In the genomic region with DNA sequence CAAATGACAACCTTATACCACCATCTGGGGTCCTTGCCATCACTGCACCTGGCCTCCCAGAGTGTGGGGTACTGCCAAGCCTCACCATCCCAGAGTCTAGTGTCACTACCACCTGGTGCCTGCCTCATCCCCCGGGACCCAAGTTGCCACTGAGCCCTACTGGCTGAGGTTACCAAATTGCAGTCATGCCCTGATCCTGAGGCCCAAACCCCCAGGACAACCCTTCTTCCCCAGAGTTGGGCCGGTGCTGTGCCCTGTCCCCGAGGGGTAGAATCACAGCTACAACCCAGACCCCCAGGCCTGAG, we compare ENCODE assay signal across 18 cellular contexts. TPM values are rescaled to one million over a fixed set of nuclear protein-coding genes. Genes with fewer than 3 reads are reported as not detected.
DNase-seq lines count a peak whose midpoint lies in the region; ATAC-seq and TF ChIP-seq lines count a peak whose summit lies in the region.
"Had no signal": no experiment of that assay in that cellular context is flagged by ENCODE, and none has a peak within 500 bp of the region (broad histone marks: within the 10 kb centered on the region; RNA-seq: fewer than 3 reads in every experiment).

No MANE protein-coding gene starts in this region.

- ATAC-seq in GM18873 (IDR thresholded peaks at IDR 0.05; ENCODE audit: low FRiP score, unreplicated experiment) = no peak
- ATAC-seq in GM19467 (IDR thresholded peaks at IDR 0.05; ENCODE audit: unreplicated experiment) = no peak
- ATAC-seq: CD8-positive, alpha-beta T cell had no signal

- H3K9me3 ChIP-seq in osteoblast (ENCODE audit: low read depth, low read length) = no peaks in the 10 kb centered on the region
- H3K9me3 ChIP-seq: A549, Caco-2 had no signal

- H2AFZ ChIP-seq in osteoblast (ENCODE audit: low read length) = no peak overlapping the region

- no peaks in the 10 kb centered on the region for H3K27me3 ChIP-seq in osteoblast (ENCODE audit: insufficient read depth, low read length)
- H3K27me3 ChIP-seq: BLaER1 treated with 17β-estradiol and CSF1 and Interleukin-3, amounts not matched to agents 10 nM and 100 nM had no signal

- H3K36me3 ChIP-seq in osteoblast (ENCODE audit: insufficient read depth, low read length) = no peaks in the 10 kb centered on the region
- H3K36me3 ChIP-seq: BLaER1 treated with 17β-estradiol and CSF1 and Interleukin-3, amounts not matched to agents 10 nM and 100 nM had no signal

- no peak overlapping the region for H3K27ac ChIP-seq in osteoblast (ENCODE audit: low read depth, low read length)
- H3K27ac ChIP-seq: 22Rv1; A549; BLaER1 treated with 17β-estradiol and CSF1 and Interleukin-3, amounts not matched to agents 10 nM and 100 nM; C4-2B had no signal

- no peak overlapping the region for H3K4me3 ChIP-seq in osteoblast (ENCODE audit: insufficient read depth, low read length)
- H3K4me3 ChIP-seq: A549; BLaER1 treated with 17β-estradiol and CSF1 and Interleukin-3, amounts not matched to agents 10 nM and 100 nM had no signal

- H4K20me1 ChIP-seq in osteoblast (ENCODE audit: insufficient read depth, low read length) = no peaks in the 10 kb centered on the region
- H4K20me1 ChIP-seq: BLaER1 treated with 17β-estradiol and CSF1 and Interleukin-3, amounts not matched to agents 10 nM and 100 nM had no signal

- H3K4me2 ChIP-seq in osteoblast (ENCODE audit: insufficient read depth, low read length) = no peak overlapping the region
- H3K4me2 ChIP-seq: A549; BLaER1 treated with 17β-estradiol and CSF1 and Interleukin-3, amounts not matched to agents 10 nM and 100 nM had no signal

- H3K79me2 ChIP-seq in osteoblast (ENCODE audit: insufficient read depth, low read length) = no peaks in the 10 kb centered on the region

- DNase-seq in NCI-H2171 treated with DMSO at 0.1 percent for 48 hours (lab: John Stamatoyannopoulos, UW) (peak; percentile 37), NCI-H2171 (lab: John Stamatoyannopoulos, UW) (no peak), ecto neural progenitor cell (ENCODE audit: low spot score) (peak; percentile 35), osteoblast (ENCODE audit: insufficient read length, low spot score, missing footprints) (peak; percentile 30)
- DNase-seq in activated effector memory CD4-positive, alpha-beta T cell treated with anti-CD3 and anti-CD28 coated beads, Interleukin-2, amount 50 U/mL, for 16 hours = peak; percentile 42
- no peak for DNase-seq in activated effector memory CD4-positive, alpha-beta T cell treated with Interleukin-2 at 50 U/mL for 16 hours
- DNase-seq: AML-193; Caco-2; Calu3; CD8-positive, alpha-beta T cell; DMS79 treated with DMSO at 0.1 percent for 48 hours; GF-D8 had no signal

- H3K4me1 ChIP-seq in osteoblast (ENCODE audit: insufficient read depth, low read length) = peaks cover 7% of the 10 kb centered on the region
- H3K4me1 ChIP-seq: A549; BLaER1 treated with 17β-estradiol and CSF1 and Interleukin-3, amounts not matched to agents 10 nM and 100 nM; Caco-2 had no signal

- no peak for TF ChIP-seq CTCF in osteoblast (IDR thresholded peaks at IDR 0.05; ENCODE audit: extremely low read depth, low read depth, low read length)

RNA-seq across cellular contexts. Expression of a gene that starts 8.4 kb away (rescaled TPM):
- 30.1 and 31.1 TPM in 2 replicates for total RNA-seq in osteoblast

Comparison
In these comparisons a context has a peak if more than half of its experiments do, and no peak if none do; other contexts are left out.
1. DNase-seq: peak in NCI-H2171 treated with DMSO at 0.1 percent for 48 hours (single experiment), activated effector memory CD4-positive, alpha-beta T cell treated with anti-CD3 and anti-CD28 coated beads, Interleukin-2, amount 50 U/mL, for 16 hours (single experiment), ecto neural progenitor cell (single experiment) and osteoblast (single experiment); none in NCI-H2171 (single experiment) and activated effector memory CD4-positive, alpha-beta T cell treated with Interleukin-2 at 50 U/mL for 16 hours (single experiment).